Comparison of ENCODE assay signal across 20 cellular contexts in the genomic region with DNA sequence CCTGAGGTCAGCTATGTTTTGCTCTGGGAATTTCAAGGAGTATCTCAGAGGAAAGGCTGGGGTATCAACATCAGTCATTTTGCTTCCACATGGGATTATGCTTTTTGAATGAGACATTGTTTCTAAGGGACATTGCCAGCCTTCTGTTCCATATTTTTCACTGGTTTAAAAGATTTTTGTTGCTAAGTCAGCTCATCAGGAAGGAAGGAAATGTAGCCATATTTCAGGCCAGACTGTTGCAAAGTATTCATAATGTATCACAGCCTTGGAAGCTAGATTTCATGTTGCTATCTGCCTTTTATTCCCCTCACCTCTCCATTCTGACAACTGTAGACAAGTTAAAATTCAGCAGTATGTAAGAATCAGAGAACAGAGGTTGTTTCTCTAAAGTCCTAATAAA.
DNase-seq lines count a peak whose midpoint lies in the region; ATAC-seq and TF ChIP-seq lines count a peak whose summit lies in the region.
"Had no signal": no experiment of that assay in that cellular context is flagged by ENCODE, and none has a peak within 500 bp of the region (broad histone marks: within the 10 kb centered on the region; RNA-seq: fewer than 3 reads in every experiment).

No MANE protein-coding gene starts in this region.

- H3K9ac ChIP-seq in SK-N-SH: peak overlapping the region; percentile 24; the same call in 1 of the 2 replicates

- H3K27me3 ChIP-seq in SK-N-SH (ENCODE audit: insufficient read depth) (no peaks in the 10 kb centered on the region), transverse colon (no peaks in the 10 kb centered on the region)
- H3K27me3 ChIP-seq: MG63 had no signal

- TF ChIP-seq POLR2A in transverse colon (IDR thresholded peaks at IDR 0.05): no peak

- peaks cover 0 to 2% (median 2%) of the 10 kb centered on the region in 3 donors for H3K27me3 Mint-ChIP-seq in CD14-positive monocyte (ENCODE audit: low read depth in 3 of 3)

- peaks cover 30% of the 10 kb centered on the region for H3F3A ChIP-seq in SK-N-SH (replicated peaks; ENCODE audit: insufficient read depth)

- no peak for DNase-seq in SK-N-SH
- peak; percentile 64 for DNase-seq in dermis blood vessel endothelial cell
- peak; percentile 11 for DNase-seq in foreskin melanocyte
- DNase-seq in transverse colon: no peak
- no peak for DNase-seq in NCI-H526 (lab: John Stamatoyannopoulos, UW)
- DNase-seq in CD14-positive monocyte (ENCODE audit: low spot score): no peak
- no peak for DNase-seq in SHP77 treated with DMSO at 0.1 percent for 48 hours (lab: John Stamatoyannopoulos, UW)
- DNase-seq: AML-193, Kasumi-1, MG63, NCI-H1436, NCI-H187 treated with DMSO at 0.1 percent for 48 hours, NCI-H2107, NCI-H510A, NCI-H748 treated with DMSO at 0.1 percent for 48 hours, PC-9 had no signal

- TF ChIP-seq EP300 in SK-N-SH (IDR thresholded peaks at IDR 0.05; ENCODE audit: borderline replicate concordance in 1 of 2, low read depth in 1 of 2, low read length in 1 of 2) (no peak), transverse colon (IDR thresholded peaks at IDR 0.05; ENCODE audit: low read depth) (no peak)

- no peak for TF ChIP-seq RAD21 in SK-N-SH (IDR thresholded peaks at IDR 0.05; ENCODE audit: low read length)

- CTCF ChIA-PET in SK-N-SH (lab: Yijun Ruan, JAX): no interaction called here

- peaks cover 0 to 23% of the 10 kb centered on the region in 2 experiments for H3K4me1 ChIP-seq in SK-N-SH (ENCODE audit: control insufficient read depth in 1 of 2, insufficient read depth in 2 of 2, low read depth in 1 of 2, low read length in 1 of 2)
- H3K4me1 ChIP-seq in transverse colon: no peaks in the 10 kb centered on the region

- H3K4me2 ChIP-seq in SK-N-SH: 0 out of 2 replicates have a peak overlapping the region, but pooled peaks have one; percentile 71
- H3K4me2 ChIP-seq: PC-9 had no signal

- H3K79me2 ChIP-seq in SK-N-SH (ENCODE audit: insufficient read depth): no peaks in the 10 kb centered on the region

- ATAC-seq in SK-N-SH treated with all-trans-retinoic acid at 6 μM for 48 hours: no peak

- no peaks in the 10 kb centered on the region for H3K36me3 Mint-ChIP-seq in CD14-positive monocyte

- H3K27ac ChIP-seq in SK-N-SH (ENCODE audit: low read depth in 2 of 2, low read length in 1 of 2) (peak overlapping the region in 1 of 2 experiments; percentile 86; a peak in 2 of 4 replicates), transverse colon (no peak overlapping the region)
- H3K27ac ChIP-seq: 22Rv1, C4-2B, PC-9, RWPE1 had no signal

- POLR2A ChIA-PET in SK-N-SH (lab: Yijun Ruan, JAX): no interaction called here

- TF ChIP-seq CTCF in SK-N-SH (IDR thresholded peaks at IDR 0.05) (no peak), transverse colon (IDR thresholded peaks at IDR 0.05) (no peak), CD14-positive monocyte (IDR thresholded peaks at IDR 0.05) (no peak)

- H3K27ac Mint-ChIP-seq in CD14-positive monocyte: no peak overlapping the region

- H3K9me3 ChIP-seq in SK-N-SH: no peaks in the 10 kb centered on the region
- H3K9me3 ChIP-seq in transverse colon: no peaks in the 10 kb centered on the region
- H3K9me3 ChIP-seq: MG63 had no signal

- H2AFZ ChIP-seq in SK-N-SH (ENCODE audit: low read depth): no peak overlapping the region
- H2AFZ ChIP-seq: PC-9 had no signal

- intact Hi-C loops in transverse colon (cut with DNase I; ENCODE audit: low total_unique reads) (no loop called here), CD14-positive monocyte (cut with micrococcal nuclease) (no loop called here)

- H3K4me3 ChIP-seq in SK-N-SH (ENCODE audit: low read depth in 2 of 2, low read length in 1 of 2) (no peak overlapping the region), transverse colon (no peak overlapping the region)
- H3K4me3 ChIP-seq: MG63, PC-9 had no signal

- H4K20me1 ChIP-seq in SK-N-SH (ENCODE audit: insufficient read depth): no peaks in the 10 kb centered on the region

- H3K4me1 Mint-ChIP-seq in CD14-positive monocyte: peaks cover 5% of the 10 kb centered on the region

- H3K36me3 ChIP-seq in SK-N-SH (replicated peaks in 1 of 2; ENCODE audit: control insufficient read depth in 1 of 2, insufficient read depth in 2 of 2, low read length in 1 of 2) (no peaks in the 10 kb centered on the region), transverse colon (no peaks in the 10 kb centered on the region)
- H3K36me3 ChIP-seq: MG63 had no signal

- H3K9me2 ChIP-seq in SK-N-SH: no peaks in the 10 kb centered on the region

- in situ Hi-C loops in transverse colon (cut with MboI; ENCODE audit: low pct_ligation_motif_present in 1 of 4, low pct_unique_long_range_greater_than_20kb in 1 of 4, low sequenced_read_pairs in 3 of 4): no loop called here

- no peaks in the 10 kb centered on the region for H3K9me3 Mint-ChIP-seq in CD14-positive monocyte

- H3K4me3 Mint-ChIP-seq in CD14-positive monocyte: no peak overlapping the region

TF ChIP-seq in SK-N-SH, 30 proteins besides CTCF, POLR2A, EP300 and RAD21:
- TF ChIP-seq TCF12 (IDR thresholded peaks at IDR 0.05) (no peak), GATA2 (CRISPR knock-in tag; IDR thresholded peaks at IDR 0.05) (no peak), FOXJ3 (CRISPR knock-in tag; IDR thresholded peaks at IDR 0.05) (no peak), MEF2A (IDR thresholded peaks at IDR 0.05; ENCODE audit: borderline replicate concordance, low read depth) (no peak), NRF1 (IDR thresholded peaks at IDR 0.05; ENCODE audit: low read depth, low read length) (no peak), RCOR1 (IDR thresholded peaks at IDR 0.05; ENCODE audit: low read length) (no peak), GABPA (IDR thresholded peaks at IDR 0.05; ENCODE audit: low read depth) (no peak)
- TF ChIP-seq, protein P1, sequence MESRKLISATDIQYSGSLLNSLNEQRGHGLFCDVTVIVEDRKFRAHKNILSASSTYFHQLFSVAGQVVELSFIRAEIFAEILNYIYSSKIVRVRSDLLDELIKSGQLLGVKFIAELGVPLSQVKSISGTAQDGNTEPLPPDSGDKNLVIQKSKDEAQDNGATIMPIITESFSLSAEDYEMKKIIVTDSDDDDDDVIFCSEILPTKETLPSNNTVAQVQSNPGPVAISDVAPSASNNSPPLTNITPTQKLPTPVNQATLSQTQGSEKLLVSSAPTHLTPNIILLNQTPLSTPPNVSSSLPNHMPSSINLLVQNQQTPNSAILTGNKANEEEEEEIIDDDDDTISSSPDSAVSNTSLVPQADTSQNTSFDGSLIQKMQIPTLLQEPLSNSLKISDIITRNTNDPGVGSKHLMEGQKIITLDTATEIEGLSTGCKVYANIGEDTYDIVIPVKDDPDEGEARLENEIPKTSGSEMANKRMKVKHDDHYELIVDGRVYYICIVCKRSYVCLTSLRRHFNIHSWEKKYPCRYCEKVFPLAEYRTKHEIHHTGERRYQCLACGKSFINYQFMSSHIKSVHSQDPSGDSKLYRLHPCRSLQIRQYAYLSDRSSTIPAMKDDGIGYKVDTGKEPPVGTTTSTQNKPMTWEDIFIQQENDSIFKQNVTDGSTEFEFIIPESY (IDR thresholded peaks at IDR 0.05; ENCODE audit: borderline replicate concordance, low read depth): no peak
TF ChIP-seq in SK-N-SH: peak in this region for 0.

TF ChIP-seq in SK-N-SH treated with all-trans-retinoic acid at 6 μM for 48 hours, 23 proteins besides CTCF, POLR2A, EP300 and RAD21 (continues in another document):
- TF ChIP-seq ZFP3 (CRISPR knock-in tag; IDR thresholded peaks at IDR 0.05) (no peak), ZNF70 (CRISPR knock-in tag; IDR thresholded peaks at IDR 0.05) (no peak), TOX (CRISPR knock-in tag; IDR thresholded peaks at IDR 0.05; ENCODE audit: borderline replicate concordance) (no peak), SNAI2 (CRISPR knock-in tag; IDR thresholded peaks at IDR 0.05) (no peak), ESRRG (CRISPR knock-in tag; IDR thresholded peaks at IDR 0.05) (no peak), ISL1 (CRISPR knock-in tag; IDR thresholded peaks at IDR 0.05) (no peak)
- TF ChIP-seq, protein P2, sequence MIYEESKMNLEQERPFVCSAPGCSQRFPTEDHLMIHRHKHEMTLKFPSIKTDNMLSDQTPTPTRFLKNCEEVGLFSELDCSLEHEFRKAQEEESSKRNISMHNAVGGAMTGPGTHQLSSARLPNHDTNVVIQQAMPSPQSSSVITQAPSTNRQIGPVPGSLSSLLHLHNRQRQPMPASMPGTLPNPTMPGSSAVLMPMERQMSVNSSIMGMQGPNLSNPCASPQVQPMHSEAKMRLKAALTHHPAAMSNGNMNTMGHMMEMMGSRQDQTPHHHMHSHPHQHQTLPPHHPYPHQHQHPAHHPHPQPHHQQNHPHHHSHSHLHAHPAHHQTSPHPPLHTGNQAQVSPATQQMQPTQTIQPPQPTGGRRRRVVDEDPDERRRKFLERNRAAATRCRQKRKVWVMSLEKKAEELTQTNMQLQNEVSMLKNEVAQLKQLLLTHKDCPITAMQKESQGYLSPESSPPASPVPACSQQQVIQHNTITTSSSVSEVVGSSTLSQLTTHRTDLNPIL (CRISPR knock-in tag; IDR thresholded peaks at IDR 0.05; ENCODE audit: low read depth): no peak
- TF ChIP-seq, protein P3, sequence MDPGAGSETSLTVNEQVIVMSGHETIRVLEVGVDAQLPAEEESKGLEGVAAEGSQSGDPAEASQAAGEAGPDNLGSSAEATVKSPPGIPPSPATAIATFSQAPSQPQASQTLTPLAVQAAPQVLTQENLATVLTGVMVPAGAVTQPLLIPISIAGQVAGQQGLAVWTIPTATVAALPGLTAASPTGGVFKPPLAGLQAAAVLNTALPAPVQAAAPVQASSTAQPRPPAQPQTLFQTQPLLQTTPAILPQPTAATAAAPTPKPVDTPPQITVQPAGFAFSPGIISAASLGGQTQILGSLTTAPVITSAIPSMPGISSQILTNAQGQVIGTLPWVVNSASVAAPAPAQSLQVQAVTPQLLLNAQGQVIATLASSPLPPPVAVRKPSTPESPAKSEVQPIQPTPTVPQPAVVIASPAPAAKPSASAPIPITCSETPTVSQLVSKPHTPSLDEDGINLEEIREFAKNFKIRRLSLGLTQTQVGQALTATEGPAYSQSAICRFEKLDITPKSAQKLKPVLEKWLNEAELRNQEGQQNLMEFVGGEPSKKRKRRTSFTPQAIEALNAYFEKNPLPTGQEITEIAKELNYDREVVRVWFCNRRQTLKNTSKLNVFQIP (CRISPR knock-in tag; IDR thresholded peaks at IDR 0.05; ENCODE audit: borderline replicate concordance, low read depth): no peak
- TF ChIP-seq, protein P4, sequence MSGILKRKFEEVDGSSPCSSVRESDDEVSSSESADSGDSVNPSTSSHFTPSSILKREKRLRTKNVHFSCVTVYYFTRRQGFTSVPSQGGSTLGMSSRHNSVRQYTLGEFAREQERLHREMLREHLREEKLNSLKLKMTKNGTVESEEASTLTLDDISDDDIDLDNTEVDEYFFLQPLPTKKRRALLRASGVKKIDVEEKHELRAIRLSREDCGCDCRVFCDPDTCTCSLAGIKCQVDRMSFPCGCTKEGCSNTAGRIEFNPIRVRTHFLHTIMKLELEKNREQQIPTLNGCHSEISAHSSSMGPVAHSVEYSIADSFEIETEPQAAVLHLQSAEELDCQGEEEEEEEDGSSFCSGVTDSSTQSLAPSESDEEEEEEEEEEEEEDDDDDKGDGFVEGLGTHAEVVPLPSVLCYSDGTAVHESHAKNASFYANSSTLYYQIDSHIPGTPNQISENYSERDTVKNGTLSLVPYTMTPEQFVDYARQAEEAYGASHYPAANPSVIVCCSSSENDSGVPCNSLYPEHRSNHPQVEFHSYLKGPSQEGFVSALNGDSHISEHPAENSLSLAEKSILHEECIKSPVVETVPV (CRISPR knock-in tag; IDR thresholded peaks at IDR 0.05): no peak

Comparison
In these comparisons a context has a peak if more than half of its experiments do, and no peak if none do; other contexts are left out.
1. DNase-seq: peak in dermis blood vessel endothelial cell (single experiment) and foreskin melanocyte (single experiment); none in SK-N-SH (single experiment), transverse colon (single experiment), NCI-H526 (0 of 2), CD14-positive monocyte (single experiment) and SHP77 treated with DMSO at 0.1 percent for 48 hours (single experiment).